ENCODE assay signal across 8 cellular contexts in the genomic region with DNA sequence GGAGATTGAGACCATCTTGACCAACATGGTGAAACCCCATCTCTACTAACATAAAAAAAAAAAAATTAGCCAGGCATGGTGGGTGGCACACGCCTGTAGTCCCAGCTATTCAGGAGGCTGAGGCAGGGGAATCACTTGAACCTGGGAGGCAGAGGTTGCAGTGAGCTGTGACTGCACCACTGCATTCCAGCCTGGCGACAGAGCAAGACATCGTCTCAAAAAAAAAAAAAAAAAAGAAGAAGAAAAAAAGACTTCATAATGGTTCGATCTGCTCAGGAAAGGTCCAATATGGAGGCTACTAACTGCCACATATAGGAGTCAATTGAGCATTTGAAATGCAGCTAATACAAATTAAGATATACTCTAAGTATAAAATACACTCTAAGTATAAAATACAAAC. TPM values are rescaled to one million over a fixed set of nuclear protein-coding genes. Genes with fewer than 3 reads are reported as not detected.
DNase-seq lines count a peak whose midpoint lies in the region; ATAC-seq, FAIRE-seq and TF ChIP-seq lines count a peak whose summit lies in the region.
"Not testable (repeated sequence)": the region's sequence is repeated elsewhere in the genome, so short reads cannot be mapped to it uniquely, and the experiment has no call there.

No MANE protein-coding gene starts in this region.

- not testable (repeated sequence) for H3K9ac ChIP-seq in astrocyte (ENCODE audit: low read length)

- H3K9me3 Mint-ChIP-seq in astrocyte (ENCODE audit: unreplicated experiment); stimulated activated naive CD8-positive, alpha-beta T cell treated with anti-CD3 and anti-CD28 coated beads, Interleukin-15, amount 100 ng/mL, for 72 hours: not testable (repeated sequence)

- FAIRE-seq in astrocyte (lab: Jason Lieb, UNC) = not testable (repeated sequence)

- not testable (repeated sequence) for H3K4me2 ChIP-seq in astrocyte (ENCODE audit: low read length)

- H3K27ac ChIP-seq in astrocyte (ENCODE audit: low read depth, low read length) = not testable (repeated sequence)

- peak; percentile 62 for DNase-seq in ACHN
- peak; percentile 46 for DNase-seq in ELR (ENCODE audit: low read depth)
- DNase-seq in HK-2 (ENCODE audit: unreplicated experiment) = peak; percentile 33
- DNase-seq in M059J (ENCODE audit: low read depth) = peak; percentile 21
- DNase-seq in astrocyte (ENCODE audit: low read depth); stimulated activated naive CD8-positive, alpha-beta T cell treated with anti-CD3 and anti-CD28 coated beads, Interleukin-15, amount 100 ng/mL, for 72 hours: not testable (repeated sequence)
- DNase-seq in epithelial cell of esophagus (ENCODE audit: low read depth) = peak; percentile 14
- DNase-seq in left kidney (ENCODE audit: low read depth, low spot score) = peak; percentile 5

- H3K4me3 ChIP-seq in astrocyte (ENCODE audit: insufficient read depth, low read depth, low read length); epithelial cell of esophagus (ENCODE audit: low read length): not testable (repeated sequence)

- H4K20me1 ChIP-seq in astrocyte (ENCODE audit: insufficient read depth, low read length) = not testable (repeated sequence)

- not testable (repeated sequence) for H3K4me3 Mint-ChIP-seq in astrocyte (ENCODE audit: unreplicated experiment); stimulated activated naive CD8-positive, alpha-beta T cell treated with anti-CD3 and anti-CD28 coated beads, Interleukin-15, amount 100 ng/mL, for 72 hours

- in situ Hi-C loops in ACHN (cut with HindIII; ENCODE audit: low pct_ligation_motif_present, low pct_unique_long_range_greater_than_20kb, low sequenced_read_pairs) = not testable (repeated sequence)

- H3K27me3 ChIP-seq in astrocyte (ENCODE audit: insufficient read depth, low read length) = not testable (repeated sequence)

- not testable (repeated sequence) for H3K4me1 ChIP-seq in astrocyte (ENCODE audit: insufficient read depth, low read length)

- not testable (repeated sequence) for H3K27me3 Mint-ChIP-seq in astrocyte (ENCODE audit: low read depth, unreplicated experiment); stimulated activated naive CD8-positive, alpha-beta T cell treated with anti-CD3 and anti-CD28 coated beads, Interleukin-15, amount 100 ng/mL, for 72 hours

- not testable (repeated sequence) for H3K79me2 ChIP-seq in astrocyte (ENCODE audit: insufficient read depth, low read length)

- peaks cover 48% of the 10 kb centered on the region for H3K36me3 ChIP-seq in astrocyte (ENCODE audit: insufficient read depth, low read length)

- TF ChIP-seq CTCF in astrocyte (IDR thresholded peaks at IDR 0.05; ENCODE audit: insufficient read depth, low read depth, low read length); epithelial cell of esophagus (IDR thresholded peaks at IDR 0.05; ENCODE audit: insufficient read depth, low read depth, low read length, missing control alignments): not testable (repeated sequence)

- not testable (repeated sequence) for ATAC-seq in stimulated activated naive CD8-positive, alpha-beta T cell treated with anti-CD3 and anti-CD28 coated beads, Interleukin-15, amount 100 ng/mL, for 72 hours

- H3K36me3 Mint-ChIP-seq in astrocyte (ENCODE audit: low read depth, unreplicated experiment) = not testable (repeated sequence)

- H2AFZ ChIP-seq in astrocyte (ENCODE audit: low read depth, low read length) = not testable (repeated sequence)

- not testable (repeated sequence) for H3K4me1 Mint-ChIP-seq in astrocyte (ENCODE audit: low read depth, unreplicated experiment); stimulated activated naive CD8-positive, alpha-beta T cell treated with anti-CD3 and anti-CD28 coated beads, Interleukin-15, amount 100 ng/mL, for 72 hours

- H3K27ac Mint-ChIP-seq in astrocyte (ENCODE audit: unreplicated experiment) = peak overlapping the region; percentile 26
- peak overlapping the region; percentile 27 to 86 for H3K27ac Mint-ChIP-seq in stimulated activated naive CD8-positive, alpha-beta T cell treated with anti-CD3 and anti-CD28 coated beads, Interleukin-15, amount 100 ng/mL, for 72 hours

- H3K9me3 ChIP-seq in astrocyte (ENCODE audit: insufficient read depth, low read depth, low read length) = not testable (repeated sequence)

RNA-seq across cellular contexts. Expression of a gene that starts 12.2 kb away (rescaled TPM):
- total RNA-seq in M059J (2014; rRNA removed; shearing (Covaris generic)) = 21.8 and 29.6 TPM in 2 replicates
- 20.2 and 21.6 TPM in 2 replicates for total RNA-seq in astrocyte

RNA-seq across cellular contexts. Expression of a gene that starts 51.8 kb away (rescaled TPM):
- total RNA-seq in M059J (2014; rRNA removed; shearing (Covaris generic)) = 2.3 and 10.7 TPM in 2 replicates
- total RNA-seq in astrocyte = 6.9 and 7.6 TPM in 2 replicates
